ENCODE assay signal across 18 cellular contexts in the genomic region with DNA sequence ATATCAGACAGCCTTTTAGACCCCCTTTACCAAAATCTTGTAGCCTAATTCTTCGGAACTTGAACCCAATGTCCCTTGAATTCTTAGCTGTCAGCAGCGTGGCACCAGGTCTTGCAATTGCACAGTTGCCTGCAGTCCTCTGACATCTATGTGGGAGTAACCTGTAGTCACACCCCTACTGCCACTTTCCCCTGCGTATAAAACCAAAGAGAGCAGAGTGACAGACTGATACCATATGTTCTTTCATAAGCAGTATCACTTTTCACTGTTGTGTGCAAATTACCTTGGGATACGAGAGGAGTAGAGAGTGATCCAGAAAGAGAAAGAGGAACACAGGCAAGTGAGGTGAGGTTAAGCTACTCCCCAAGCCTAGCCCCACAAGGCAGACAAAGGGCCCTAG.
"Had no signal": no experiment of that assay in that cellular context is flagged by ENCODE, and none has a peak within 500 bp of the region (broad histone marks: within the 10 kb centered on the region; RNA-seq: fewer than 3 reads in every experiment).

No MANE protein-coding gene starts in this region.

- ATAC-seq: left lobe of liver; natural killer cell; psoas muscle; right lobe of liver; stimulated activated memory B cell treated with anti-CD40 and anti-IgM and Interleukin-4, amounts not matched to agents 10 μg/mL and 1 μg/mL and 100 μg/mL, for 72 hours; stimulated activated naive CD8-positive, alpha-beta T cell treated with anti-CD3 and anti-CD28 coated beads, Interleukin-15, amount 100 ng/mL, for 72 hours had no signal

- DNase-seq: islet precursor cell; mesendoderm; naive B cell; natural killer cell; nephron progenitor cell; occipital lobe; psoas muscle; right lobe of liver; stimulated activated CD4-positive, alpha-beta T cell treated with anti-CD3 and anti-CD28 coated beads, Interleukin-1b, Interleukin-23, amount 100 ng/mL, for 48 hours; stimulated activated CD4-positive, alpha-beta T cell treated with anti-CD3 and anti-CD28 coated beads, Interleukin-2, amount 100 ng/mL, for 48 hours; stimulated activated CD4-positive, alpha-beta T cell treated with anti-CD3 and anti-CD28 coated beads, Interleukin-4, amount 100 ng/mL, for 4 hours; stimulated activated CD8-positive, alpha-beta memory T cell treated with anti-CD3 and anti-CD28 coated beads, Interleukin-4, amount 100 ng/mL, for 48 hours; stimulated activated naive CD4-positive, alpha-beta T cell treated with Interleukin-2 at 50 U/mL for 16 hours; stimulated activated naive CD8-positive, alpha-beta T cell treated with anti-CD3 and anti-CD28 coated beads, Interleukin-15, amount 100 ng/mL, for 72 hours; substantia nigra; uterus had no signal
